14 cellular contexts compared by ENCODE assay signal in genomic region chr14:95725685-95726336, GRCh38. TPM values are rescaled to one million over a fixed set of nuclear protein-coding genes. Genes with fewer than 3 reads are reported as not detected.
DNase-seq lines count a peak whose midpoint lies in the region; ATAC-seq and TF ChIP-seq lines count a peak whose summit lies in the region.
"Had no signal": no experiment of that assay in that cellular context is flagged by ENCODE, and none has a peak within 500 bp of the region (broad histone marks: within the 10 kb centered on the region; RNA-seq: fewer than 3 reads in every experiment).

No MANE protein-coding gene starts in this region.

- peak overlapping the region; percentile 62 for H3K4me2 ChIP-seq in BLaER1

- H3K4me1 ChIP-seq in BLaER1: peaks cover 35% of the 10 kb centered on the region

- H3K27me3 Mint-ChIP-seq in progenitor cell of endocrine pancreas (peaks cover 31% of the 10 kb centered on the region), mesothelial cell of epicardium (ENCODE audit: low read depth) (peaks cover 3% of the 10 kb centered on the region)

- H3K36me3 Mint-ChIP-seq in progenitor cell of endocrine pancreas (ENCODE audit: insufficient read depth): no peaks in the 10 kb centered on the region
- no peaks in the 10 kb centered on the region for H3K36me3 Mint-ChIP-seq in mesothelial cell of epicardium

- no peak overlapping the region for H3K4me3 Mint-ChIP-seq in progenitor cell of endocrine pancreas (ENCODE audit: low read depth)
- H3K4me3 Mint-ChIP-seq in mesothelial cell of epicardium: no peak overlapping the region

- TF ChIP-seq CTCF in progenitor cell of endocrine pancreas (IDR thresholded peaks at IDR 0.05; ENCODE audit: unreplicated experiment): no peak
- no peak for TF ChIP-seq CTCF in mesothelial cell of epicardium (IDR thresholded peaks at IDR 0.05; ENCODE audit: unreplicated experiment)

- ATAC-seq in GM19035 (IDR thresholded peaks at IDR 0.05; ENCODE audit: unreplicated experiment) (peak; percentile 86), GM21825 (IDR thresholded peaks at IDR 0.05; ENCODE audit: unreplicated experiment) (peak; percentile 78), HG03280 (IDR thresholded peaks at IDR 0.05; ENCODE audit: unreplicated experiment) (peak; percentile 88)

- no peak overlapping the region for H3K27ac Mint-ChIP-seq in progenitor cell of endocrine pancreas
- no peak overlapping the region for H3K27ac Mint-ChIP-seq in mesothelial cell of epicardium

- H3K4me3 ChIP-seq in BLaER1 (no peak overlapping the region), H7 (ENCODE audit: insufficient read depth, low read depth, low read length) (no peak overlapping the region)

- DNase-seq in progenitor cell of endocrine pancreas (ENCODE audit: low spot score, unreplicated experiment) (no peak), H7 (no peak), T-helper 2 cell (no peak), mesothelial cell of epicardium (ENCODE audit: low spot score in 2 of 2, unreplicated experiment in 2 of 2) (no peak)
- DNase-seq: cerebellar nuclear complex, NCI-H1417 treated with DMSO at 0.1 percent for 48 hours had no signal

- H3K9me3 ChIP-seq in BLaER1: peaks cover 31% of the 10 kb centered on the region

- no peaks in the 10 kb centered on the region for H3K27me3 ChIP-seq in BLaER1
- H3K27me3 ChIP-seq in H7 (ENCODE audit: control insufficient read depth, insufficient read depth, low read length): no peaks in the 10 kb centered on the region

- H4K20me1 ChIP-seq in BLaER1: peaks cover 7% of the 10 kb centered on the region; the same call in 1 of the 2 replicates

- H3K4me1 Mint-ChIP-seq in progenitor cell of endocrine pancreas (ENCODE audit: low read depth) (peaks cover 3% of the 10 kb centered on the region), mesothelial cell of epicardium (peaks cover 9% of the 10 kb centered on the region)

- H3K9me3 Mint-ChIP-seq in progenitor cell of endocrine pancreas (ENCODE audit: low read depth) (peaks cover 9% of the 10 kb centered on the region), mesothelial cell of epicardium (peaks cover 19% of the 10 kb centered on the region)

- H3K27ac ChIP-seq in BLaER1: peak overlapping the region; percentile 45
- H3K27ac ChIP-seq: HL-60 had no signal

- H3K36me3 ChIP-seq in BLaER1: peaks cover 67% of the 10 kb centered on the region
- H3K36me3 ChIP-seq in H7 (replicated peaks; ENCODE audit: control insufficient read depth, insufficient read depth, low read length): no peaks in the 10 kb centered on the region

- H3K9ac ChIP-seq in BLaER1: no peak overlapping the region

RNA-seq across cellular contexts. Expression of gene TCL1A, which starts 11.9 kb away (rescaled TPM):
- total RNA-seq in progenitor cell of endocrine pancreas (not detected in 2 replicates), mesothelial cell of epicardium (not detected in 3 replicates)
- total RNA-seq in H7 (2014; rRNA removed; shearing (Covaris generic)): 0.33 TPM in 1 of 2 replicates, not detected in the other
- total RNA-seq: osteocyte, RPMI7951, ureter had no signal

RNA-seq across cellular contexts. Expression of gene TCL1B, which starts 39.6 kb away (rescaled TPM):
- total RNA-seq in progenitor cell of endocrine pancreas (not detected in 2 replicates), mesothelial cell of epicardium (not detected in 3 replicates)
- 14.0 and 18.5 TPM in 2 replicates for total RNA-seq in H7 (2014; rRNA removed; shearing (Covaris generic))
- total RNA-seq: osteocyte, RPMI7951, ureter had no signal

Comparison
In these comparisons a context has a peak if more than half of its experiments do, and no peak if none do; other contexts are left out.
1. RNA of gene TCL1B, which starts 39.6 kb away (total RNA-seq): 14.0 to 18.5 TPM in H7; not detected in mesothelial cell of epicardium and not detected in progenitor cell of endocrine pancreas; every median in the first group is over 10 times any median in the second.
2. Peak in every context shown above with its lines, with median percentiles within 50 percentile points of each other: ATAC-seq.